In genomic region chr11:27363576-27364115, GRCh38 we compare ENCODE assay signal across 8 cellular contexts. TPM values are rescaled to one million over a fixed set of nuclear protein-coding genes. Genes with fewer than 3 reads are reported as not detected.
DNase-seq lines count a peak whose midpoint lies in the region; ATAC-seq and TF ChIP-seq lines count a peak whose summit lies in the region.

No MANE protein-coding gene starts in this region.

- peak; percentile 0 for ATAC-seq in GM19023 (IDR thresholded peaks at IDR 0.05; ENCODE audit: unreplicated experiment)
- ATAC-seq in HG02938 (IDR thresholded peaks at IDR 0.05; ENCODE audit: unreplicated experiment): no peak
- ATAC-seq in GM21528 (IDR thresholded peaks at IDR 0.05; ENCODE audit: low FRiP score, unreplicated experiment): no peak
- ATAC-seq in GM19467 (IDR thresholded peaks at IDR 0.05; ENCODE audit: unreplicated experiment): no peak

- no peaks in the 10 kb centered on the region for H3K27me3 ChIP-seq in SJCRH30
- no peaks in the 10 kb centered on the region for H3K27me3 ChIP-seq in fibroblast of lung (ENCODE audit: control insufficient read depth, insufficient read depth, low read length)
- no peaks in the 10 kb centered on the region for H3K27me3 ChIP-seq in sigmoid colon

- H3K9me3 ChIP-seq in SJCRH30 (replicated peaks): no peaks in the 10 kb centered on the region
- no peaks in the 10 kb centered on the region for H3K9me3 ChIP-seq in fibroblast of lung (ENCODE audit: control insufficient read depth, insufficient read depth, low read depth, low read length)
- no peaks in the 10 kb centered on the region for H3K9me3 ChIP-seq in sigmoid colon

- TF ChIP-seq EP300 in sigmoid colon (IDR thresholded peaks at IDR 0.05): no peak

- no peak overlapping the region for H3K9ac ChIP-seq in fibroblast of lung (ENCODE audit: insufficient read depth, low read length)

- intact Hi-C loops in sigmoid colon (cut with DNase I): loop anchor here (5.0 kb wide), 1 partner anchor 109 kb away; the partner anchor contains the start of gene LGR4

- H3K27ac ChIP-seq in SJCRH30: no peak overlapping the region; the same call in 1 of the 2 replicates
- peak overlapping the region; percentile 62 for H3K27ac ChIP-seq in fibroblast of lung (ENCODE audit: insufficient read depth, low read length)
- peak overlapping the region; percentile 29 to 61 (median 48) for H3K27ac ChIP-seq in sigmoid colon

- peak overlapping the region; percentile 97 for H3K4me2 ChIP-seq in fibroblast of lung (ENCODE audit: extremely low read depth, insufficient read depth, low read length)

- peak overlapping the region; percentile 71 for H3K4me3 ChIP-seq in SJCRH30
- H3K4me3 ChIP-seq in fibroblast of lung (replicated peaks in 1 of 4; ENCODE audit: control extremely low read depth in 1 of 4, insufficient read depth in 1 of 4, low read depth in 3 of 4, low read length in 4 of 4): peak overlapping the region; percentile 55 to 86 (median 72)
- peak overlapping the region; percentile 75 to 81 (median 77) for H3K4me3 ChIP-seq in sigmoid colon

- H2AFZ ChIP-seq in fibroblast of lung (ENCODE audit: low read length): peak overlapping the region; percentile 98

- H3K4me1 ChIP-seq in SJCRH30: peaks cover 17% of the 10 kb centered on the region
- peaks cover 4% of the 10 kb centered on the region for H3K4me1 ChIP-seq in fibroblast of lung (ENCODE audit: control insufficient read depth, extremely low read depth, insufficient read depth, low read length)
- H3K4me1 ChIP-seq in sigmoid colon: peaks cover 0 to 16% (median 13%) of the 10 kb centered on the region in 4 donors

- H3K36me3 ChIP-seq in SJCRH30 (0 out of 2 replicates have a peak, but pooled peaks cover 3% of the 10 kb centered on the region), fibroblast of lung (ENCODE audit: control insufficient read depth, insufficient read depth, low read length) (no peaks in the 10 kb centered on the region), sigmoid colon (peaks cover 0 to 14% (median 4%) of the 10 kb centered on the region in 4 donors)

- WGBS in sigmoid colon, 2 donors: 20 to 36% methylated on average over 13 of the region's 13 CpGs

- TF ChIP-seq POLR2A in sigmoid colon (IDR thresholded peaks at IDR 0.05): no peak

- no peak for DNase-seq in SJCRH30
- no peak for DNase-seq in fibroblast of lung (ENCODE audit: low read depth in 2 of 2)
- DNase-seq in sigmoid colon: no peak
- no peak for DNase-seq in NCI-H2029 (lab: John Stamatoyannopoulos, UW)

- H3K79me2 ChIP-seq in fibroblast of lung (ENCODE audit: control insufficient read depth, insufficient read depth, low read length): no peaks in the 10 kb centered on the region

- TF ChIP-seq CTCF in fibroblast of lung (conservative IDR thresholded peaks at IDR 0.05 in 1 of 2, IDR thresholded peaks at IDR 0.05 in 1 of 2; ENCODE audit: low read depth in 1 of 2, low read length in 2 of 2) (no peak), sigmoid colon (IDR thresholded peaks at IDR 0.05) (no peak)

- H4K20me1 ChIP-seq in fibroblast of lung (ENCODE audit: control insufficient read depth, extremely low read depth, insufficient read depth, low read length): no peaks in the 10 kb centered on the region

RNA-seq across cellular contexts. Expression of gene CCDC34, which starts 0.6 kb away (rescaled TPM):
- total RNA-seq in SJCRH30 (2014; rRNA removed; shearing (Covaris generic)): 50.1 and 58.8 TPM in 2 replicates
- total RNA-seq in fibroblast of lung (3.3 and 4.6 TPM in 2 replicates), sigmoid colon (1 to 10 TPM; 2.0 to 4.3 (median 3.1) TPM)
- polyA plus RNA-seq in fibroblast of lung (3.8 and 6.9 TPM in 2 replicates), sigmoid colon (10 to 100 TPM in 1 of 3 donors, 1 to 10 TPM in 2; 6.6 to 10.4 (median 9.2) TPM)
- polyA plus RNA-seq in fibroblast of lung (2012): 6.3 and 10.3 TPM in 2 replicates
- polyA minus RNA-seq in fibroblast of lung (ENCODE audit: low replicate concordance): 0.44 and 0.71 TPM in 2 replicates
